Comparison of ENCODE assay signal across 12 cellular contexts in the genomic region with DNA sequence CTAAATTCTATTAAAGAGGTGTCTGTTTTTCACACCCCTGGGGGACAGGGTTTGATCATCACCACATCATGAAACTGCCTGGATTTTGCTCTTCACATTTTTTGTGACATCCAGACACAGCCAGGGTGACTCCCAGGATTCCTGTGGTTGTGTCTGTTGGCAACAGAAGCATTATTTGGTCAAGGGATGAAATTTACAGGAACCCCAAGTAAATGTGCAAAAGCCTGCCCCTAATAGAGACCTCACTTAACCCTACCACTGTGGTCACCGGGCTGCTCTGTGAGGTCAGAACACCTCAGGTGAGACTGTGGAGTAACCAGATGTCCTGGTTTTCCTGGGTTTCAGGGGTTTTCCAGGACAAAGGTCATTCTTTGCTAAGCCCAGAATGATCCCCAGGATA.
DNase-seq lines count a peak whose midpoint lies in the region; ATAC-seq and TF ChIP-seq lines count a peak whose summit lies in the region.
"Had no signal": no experiment of that assay in that cellular context is flagged by ENCODE, and none has a peak within 500 bp of the region (broad histone marks: within the 10 kb centered on the region; RNA-seq: fewer than 3 reads in every experiment).

No MANE protein-coding gene starts in this region.

- no peak overlapping the region for H4K8ac ChIP-seq in trophoblast cell (ENCODE audit: low read depth, low read length)

- WGBS in trophoblast cell (ENCODE audit: extremely low coverage, insufficient coverage, insufficient read length): no CpG with 5 or more reads among the region's 1 CpG

- H3K79me1 ChIP-seq in trophoblast cell (ENCODE audit: low read length): no peaks in the 10 kb centered on the region

- no peaks in the 10 kb centered on the region for H3K9me3 Mint-ChIP-seq in activated T-helper 1 cell treated with anti-CD3 and anti-CD28 coated beads, Interleukin-12 subunit alpha, Interleukin-12 subunit beta, Interleukin-2, Interleukin-4 antibody, amounts not matched to agents 30 ng/mL and 10 ng/mL and 1 ng/mL, durations not matched to agents 14 hours and 24 hours and 36 hours

- in situ Hi-C loops in G401 (cut with HindIII; ENCODE audit: low sequenced_read_pairs): no loop called here

- DNase-seq in activated T-helper 1 cell treated with anti-CD3 and anti-CD28 coated beads, Interleukin-12 subunit alpha, Interleukin-12 subunit beta, Interleukin-2, Interleukin-4 antibody, amounts not matched to agents 30 ng/mL and 10 ng/mL and 1 ng/mL, durations not matched to agents 14 hours and 24 hours and 36 hours (ENCODE audit: low spot score): no peak
- DNase-seq in myocyte (ENCODE audit: low read depth): peak; percentile 33
- DNase-seq in trophoblast cell: no peak
- DNase-seq in G401 (ENCODE audit: low spot score): no peak
- DNase-seq: adrenal gland, IMR-90, islet precursor cell, right lobe of liver had no signal

- H3K27me3 Mint-ChIP-seq in activated T-helper 1 cell treated with anti-CD3 and anti-CD28 coated beads, Interleukin-12 subunit alpha, Interleukin-12 subunit beta, Interleukin-2, Interleukin-4 antibody, amounts not matched to agents 30 ng/mL and 10 ng/mL and 1 ng/mL, durations not matched to agents 14 hours and 24 hours and 36 hours (ENCODE audit: insufficient read depth): no peaks in the 10 kb centered on the region

- H2BK5ac ChIP-seq in trophoblast cell (ENCODE audit: low read depth, low read length, poor library complexity): no peak overlapping the region

- intact Hi-C loops in activated T-helper 1 cell treated with anti-CD3 and anti-CD28 coated beads, Interleukin-12 subunit alpha, Interleukin-12 subunit beta, Interleukin-2, Interleukin-4 antibody, amounts not matched to agents 30 ng/mL and 10 ng/mL and 1 ng/mL, durations not matched to agents 14 hours and 24 hours and 36 hours (cut with micrococcal nuclease): no loop called here

- H3K14ac ChIP-seq in trophoblast cell (ENCODE audit: low read length): no peak overlapping the region

- peaks cover 40% of the 10 kb centered on the region for H3F3A ChIP-seq in DOHH2 (ENCODE audit: control insufficient read depth, insufficient read depth)

- TF ChIP-seq CTCF in DOHH2 (IDR thresholded peaks at IDR 0.05; ENCODE audit: low read depth, low read length, poor library complexity, severe bottlenecking): no peak

- H3K79me2 ChIP-seq in DOHH2 (ENCODE audit: control insufficient read depth, low read length) (peaks cover 36% of the 10 kb centered on the region), trophoblast cell (ENCODE audit: control insufficient read depth, insufficient read depth, low read length, poor library complexity) (no peaks in the 10 kb centered on the region)

- H3K27me3 ChIP-seq in BLaER1 (no peaks in the 10 kb centered on the region), DOHH2 (ENCODE audit: control insufficient read depth, low read length) (no peaks in the 10 kb centered on the region), trophoblast cell (ENCODE audit: insufficient read depth, low read length) (no peaks in the 10 kb centered on the region)
- H3K27me3 ChIP-seq: adrenal gland, right lobe of liver had no signal

- H3K36me3 Mint-ChIP-seq in activated T-helper 1 cell treated with anti-CD3 and anti-CD28 coated beads, Interleukin-12 subunit alpha, Interleukin-12 subunit beta, Interleukin-2, Interleukin-4 antibody, amounts not matched to agents 30 ng/mL and 10 ng/mL and 1 ng/mL, durations not matched to agents 14 hours and 24 hours and 36 hours (ENCODE audit: low read depth): peaks cover 27% of the 10 kb centered on the region

- peak overlapping the region; percentile 79 for H3K4me2 ChIP-seq in BLaER1
- peak overlapping the region; percentile 80 for H3K4me2 ChIP-seq in DOHH2 (ENCODE audit: low read length)
- no peak overlapping the region for H3K4me2 ChIP-seq in trophoblast cell (ENCODE audit: low read length)

- H3K18ac ChIP-seq in trophoblast cell (ENCODE audit: low read length): no peak overlapping the region

- H3K23ac ChIP-seq in trophoblast cell (ENCODE audit: low read length): no peak overlapping the region

- ATAC-seq in HG03354 (IDR thresholded peaks at IDR 0.05; ENCODE audit: poor library complexity, severe bottlenecking, unreplicated experiment): no peak

- H4K20me1 ChIP-seq in BLaER1: peaks cover 64% of the 10 kb centered on the region
- no peaks in the 10 kb centered on the region for H4K20me1 ChIP-seq in DOHH2 (ENCODE audit: control insufficient read depth, insufficient read depth, low read depth, low read length)

- H2AFZ ChIP-seq in trophoblast cell (ENCODE audit: insufficient read depth, low read length, poor library complexity): no peak overlapping the region

- H3K9ac ChIP-seq in BLaER1: peak overlapping the region; percentile 92; the same call in 1 of the 2 replicates
- no peak overlapping the region for H3K9ac ChIP-seq in trophoblast cell (ENCODE audit: low read length)

- H3K27ac ChIP-seq in BLaER1 (peak overlapping the region; percentile 63; the same call in 1 of the 2 replicates), DOHH2 (ENCODE audit: low read depth, low read length) (peak overlapping the region; percentile 92), trophoblast cell (ENCODE audit: low read depth, low read length) (no peak overlapping the region)
- H3K27ac ChIP-seq: adrenal gland, right lobe of liver had no signal

- H3K4ac ChIP-seq in trophoblast cell (ENCODE audit: low read depth, low read length): no peak overlapping the region

- peak overlapping the region; percentile 91 for H3K27ac Mint-ChIP-seq in activated T-helper 1 cell treated with anti-CD3 and anti-CD28 coated beads, Interleukin-12 subunit alpha, Interleukin-12 subunit beta, Interleukin-2, Interleukin-4 antibody, amounts not matched to agents 30 ng/mL and 10 ng/mL and 1 ng/mL, durations not matched to agents 14 hours and 24 hours and 36 hours

- H3K9me3 ChIP-seq in BLaER1 (no peaks in the 10 kb centered on the region), DOHH2 (ENCODE audit: control insufficient read depth, insufficient read depth, low read length) (no peaks in the 10 kb centered on the region), trophoblast cell (ENCODE audit: insufficient read depth, low read depth, low read length) (no peaks in the 10 kb centered on the region)
- H3K9me3 ChIP-seq: adrenal gland, Caco-2, right lobe of liver had no signal

- H4K12ac ChIP-seq in trophoblast cell (ENCODE audit: low read depth, low read length): no peak overlapping the region

- no peak overlapping the region for H2AK5ac ChIP-seq in trophoblast cell (ENCODE audit: low read length)

- H3K4me3 ChIP-seq in BLaER1 (peak overlapping the region; percentile 18; the same call in 1 of the 2 replicates), DOHH2 (ENCODE audit: low read length) (peak overlapping the region; percentile 75), trophoblast cell (ENCODE audit: low read depth, low read length) (no peak overlapping the region)
- H3K4me3 ChIP-seq: adrenal gland, right lobe of liver had no signal

- H4K91ac ChIP-seq in trophoblast cell (ENCODE audit: low read depth, low read length): no peak overlapping the region

- H2BK12ac ChIP-seq in trophoblast cell (ENCODE audit: low read length): no peak overlapping the region

- H3K4me3 Mint-ChIP-seq in activated T-helper 1 cell treated with anti-CD3 and anti-CD28 coated beads, Interleukin-12 subunit alpha, Interleukin-12 subunit beta, Interleukin-2, Interleukin-4 antibody, amounts not matched to agents 30 ng/mL and 10 ng/mL and 1 ng/mL, durations not matched to agents 14 hours and 24 hours and 36 hours: peak overlapping the region; percentile 91

- H2BK120ac ChIP-seq in trophoblast cell (ENCODE audit: insufficient read depth, low read length, poor library complexity): no peak overlapping the region

- no peaks in the 10 kb centered on the region for H3K9me2 ChIP-seq in DOHH2 (replicated peaks; ENCODE audit: control insufficient read depth, low read length)

- H3K4me1 ChIP-seq in BLaER1 (peaks cover 96% of the 10 kb centered on the region), DOHH2 (ENCODE audit: control insufficient read depth, low read length) (peaks cover 100% of the 10 kb centered on the region), trophoblast cell (ENCODE audit: control insufficient read depth in 1 of 2, insufficient read depth in 2 of 2, low read length in 2 of 2) (peaks cover 2 to 3% of the 10 kb centered on the region in 2 experiments)
- H3K4me1 ChIP-seq: right lobe of liver had no signal

- H3K36me3 ChIP-seq in BLaER1: peaks cover 44% of the 10 kb centered on the region
- H3K36me3 ChIP-seq in DOHH2 (ENCODE audit: control insufficient read depth, low read length): no peaks in the 10 kb centered on the region
- no peaks in the 10 kb centered on the region for H3K36me3 ChIP-seq in trophoblast cell (ENCODE audit: control insufficient read depth in 1 of 2, insufficient read depth in 2 of 2, low read length in 2 of 2)
- H3K36me3 ChIP-seq: adrenal gland, right lobe of liver had no signal

- H3K4me1 Mint-ChIP-seq in activated T-helper 1 cell treated with anti-CD3 and anti-CD28 coated beads, Interleukin-12 subunit alpha, Interleukin-12 subunit beta, Interleukin-2, Interleukin-4 antibody, amounts not matched to agents 30 ng/mL and 10 ng/mL and 1 ng/mL, durations not matched to agents 14 hours and 24 hours and 36 hours (ENCODE audit: low read depth): peaks cover 6% of the 10 kb centered on the region
